8 cellular contexts compared by ENCODE assay signal in the genomic region with DNA sequence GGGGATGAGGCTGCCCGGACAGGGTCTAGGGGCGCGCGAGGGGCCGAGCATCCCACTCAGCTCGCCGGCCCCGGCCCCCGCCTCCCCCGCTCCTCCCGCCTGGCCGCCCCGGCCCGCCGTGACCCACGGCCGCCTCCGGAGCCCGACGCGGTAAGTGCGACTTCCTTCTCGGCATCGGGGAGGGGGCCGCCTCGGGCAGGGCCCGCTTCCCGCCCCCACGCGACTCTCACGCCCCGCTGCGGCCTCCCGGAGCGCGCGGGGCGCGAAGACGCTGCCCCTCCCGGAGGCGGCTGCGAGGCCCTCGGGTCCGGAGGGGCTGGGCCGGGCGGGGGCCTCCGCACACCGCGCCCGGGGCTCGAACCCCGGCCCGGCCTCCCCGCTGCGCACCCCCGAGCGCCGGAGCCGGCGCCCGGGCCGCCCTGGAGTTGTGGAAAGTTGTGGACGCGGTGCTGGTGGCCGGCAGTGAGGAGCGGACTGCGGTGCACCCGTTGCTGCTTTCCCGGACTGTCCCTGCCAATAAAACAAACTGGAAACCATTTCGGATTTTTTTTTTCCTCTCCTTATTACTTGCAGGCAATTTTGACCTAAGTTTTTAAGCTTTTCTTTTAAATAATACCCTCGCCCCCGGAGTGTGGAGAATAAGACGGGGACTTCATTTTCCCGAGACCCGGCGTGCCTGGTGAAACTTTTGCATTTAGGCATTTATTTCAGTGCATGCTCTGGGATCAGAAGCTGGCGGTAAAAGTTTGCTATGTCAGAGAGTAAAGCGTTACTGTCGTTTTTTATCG.
A peak's percentile ranks its signal among the peaks of the same experiment; 100 is the strongest.
DNase-seq lines count a peak whose midpoint lies in the region; ATAC-seq and TF ChIP-seq lines count a peak whose summit lies in the region.

No MANE protein-coding gene starts in this region.

- peak overlapping the region; percentile 91 for H3K4me2 ChIP-seq in OCI-LY1 (ENCODE audit: low read length)

- no peaks in the 10 kb centered on the region for H3K9me2 ChIP-seq in OCI-LY1 (ENCODE audit: low read depth, low read length)

- no peaks in the 10 kb centered on the region for H4K20me1 ChIP-seq in OCI-LY1 (ENCODE audit: insufficient read depth, low read length)

- no peak for DNase-seq in GM12864 (ENCODE audit: low read depth)
- peak; percentile 47 for DNase-seq in GOT3 (lab: John Stamatoyannopoulos, UW)
- DNase-seq in astrocyte of the hippocampus (ENCODE audit: low read depth, low spot score), result peak; percentile 70
- DNase-seq in skeletal muscle cell (ENCODE audit: low read depth), result no peak
- DNase-seq in Ammon's horn (ENCODE audit: low spot score), result no peak

- peak overlapping the region; percentile 78 for H3K4me3 ChIP-seq in GM12864 (ENCODE audit: low read depth, low read length)
- H3K4me3 ChIP-seq in OCI-LY1 (ENCODE audit: low read depth, low read length, poor library complexity, severe bottlenecking), result peak overlapping the region; percentile 69
- peak overlapping the region; percentile 55 for H3K4me3 ChIP-seq in iPS-11a (ENCODE audit: low read depth, low read length)
- peak overlapping the region; percentile 66 for H3K4me3 ChIP-seq in skeletal muscle cell (ENCODE audit: low read depth, low read length)

- H3K4me1 ChIP-seq in OCI-LY1 (ENCODE audit: insufficient read depth, low read length, severe bottlenecking), result peaks cover 68% of the 10 kb centered on the region

- peak overlapping the region; percentile 85 for H3K9ac ChIP-seq in OCI-LY1 (ENCODE audit: low read length)

- H3K9me3 ChIP-seq in OCI-LY1 (ENCODE audit: low read length), result no peaks in the 10 kb centered on the region

- H3K27me3 ChIP-seq in OCI-LY1 (ENCODE audit: insufficient read depth, low read length), result no peaks in the 10 kb centered on the region

- no peak for ATAC-seq in HG03432 (IDR thresholded peaks at IDR 0.05; ENCODE audit: unreplicated experiment)

- H3K79me2 ChIP-seq in OCI-LY1 (ENCODE audit: insufficient read depth, low read length), result peaks cover 43% of the 10 kb centered on the region

- peak overlapping the region; percentile 85 for H3K27ac ChIP-seq in OCI-LY1 (ENCODE audit: low read depth, low read length, poor library complexity, severe bottlenecking)

- TF ChIP-seq CTCF in GM12864 (IDR thresholded peaks at IDR 0.05; ENCODE audit: low read depth, low read length, missing control alignments), result no peak
- no peak for TF ChIP-seq CTCF in OCI-LY1 (IDR thresholded peaks at IDR 0.05; ENCODE audit: low read length)

- H3F3A ChIP-seq in OCI-LY1 (ENCODE audit: insufficient read depth, low read length), result no peaks in the 10 kb centered on the region

- H3K36me3 ChIP-seq in OCI-LY1 (ENCODE audit: insufficient read depth, low read length), result peaks cover 5% of the 10 kb centered on the region; the same call in 1 of the 2 replicates

- H2AFZ ChIP-seq in OCI-LY1 (ENCODE audit: low read length), result no peak overlapping the region

Comparison
In these comparisons a context has a peak if more than half of its experiments do, and no peak if none do; other contexts are left out.
1. DNase-seq: peak in GOT3 (single experiment) and astrocyte of the hippocampus (single experiment); none in GM12864 (single experiment), skeletal muscle cell (single experiment) and Ammon's horn (single experiment).
2. Peak in every context shown above with its lines, with median percentiles within 50 percentile points of each other: H3K4me3 ChIP-seq.